In the genomic region with DNA sequence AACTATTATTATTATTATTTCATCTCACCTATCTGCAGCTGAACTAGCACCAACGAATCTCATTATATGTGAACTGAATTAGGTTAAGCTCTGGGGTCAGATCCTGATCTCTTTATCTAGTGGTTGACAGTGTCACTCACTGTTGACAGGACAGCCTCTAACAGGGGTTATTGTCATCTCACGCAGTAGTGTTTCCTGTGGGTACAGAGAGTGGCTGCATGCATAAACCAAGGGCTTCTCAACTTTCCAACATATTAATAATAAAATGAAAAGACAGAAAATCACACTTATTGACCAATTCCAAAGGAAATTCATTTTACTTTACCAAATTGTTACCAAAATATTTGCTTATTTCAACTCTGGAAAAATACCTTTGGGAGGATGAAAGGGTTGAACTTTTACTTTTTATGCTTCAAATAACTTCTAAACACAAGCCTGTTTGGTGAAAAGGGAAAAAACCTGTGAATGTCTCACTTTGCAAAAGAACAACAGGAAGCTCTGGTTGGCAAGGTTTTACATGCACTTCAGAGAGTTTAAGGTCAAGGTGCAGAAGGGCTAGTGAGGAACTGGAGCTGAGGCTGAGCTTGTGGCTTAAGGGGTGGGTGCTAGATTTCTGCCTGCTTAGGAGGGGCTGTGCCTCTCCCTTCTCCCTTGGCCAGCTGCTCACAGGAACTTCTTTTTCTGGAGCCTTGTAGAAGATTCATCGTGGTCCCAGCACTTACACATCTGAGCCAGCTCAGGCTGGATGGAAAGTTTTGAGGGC, we compare ENCODE assay signal across 11 cellular contexts.
DNase-seq lines count a peak whose midpoint lies in the region; ATAC-seq and TF ChIP-seq lines count a peak whose summit lies in the region.
"Had no signal": no experiment of that assay in that cellular context is flagged by ENCODE, and none has a peak within 500 bp of the region (broad histone marks: within the 10 kb centered on the region; RNA-seq: fewer than 3 reads in every experiment).

No MANE protein-coding gene starts in this region.

- H3K4me3 Mint-ChIP-seq in activated CD4-positive, alpha-beta T cell treated with anti-CD3 and anti-CD28 coated beads for 36 hours, result no peak overlapping the region
- H3K4me3 Mint-ChIP-seq in stimulated activated effector memory CD8-positive, alpha-beta T cell treated with anti-CD3 and anti-CD28 coated beads, Interleukin-12 subunit alpha, Interleukin-12 subunit beta, amount 100 ng/mL, for 72 hours, result peak overlapping the region; percentile 73

- no peaks in the 10 kb centered on the region for H3K9me3 Mint-ChIP-seq in activated CD4-positive, alpha-beta T cell treated with anti-CD3 and anti-CD28 coated beads for 36 hours (ENCODE audit: low read depth)
- H3K9me3 Mint-ChIP-seq in stimulated activated effector memory CD8-positive, alpha-beta T cell treated with anti-CD3 and anti-CD28 coated beads, Interleukin-12 subunit alpha, Interleukin-12 subunit beta, amount 100 ng/mL, for 72 hours, result no peaks in the 10 kb centered on the region

- ATAC-seq in activated CD4-positive, alpha-beta T cell treated with anti-CD3 and anti-CD28 coated beads for 36 hours, result peak; percentile 48
- ATAC-seq in stimulated activated effector memory CD8-positive, alpha-beta T cell treated with anti-CD3 and anti-CD28 coated beads, Interleukin-12 subunit alpha, Interleukin-12 subunit beta, amount 100 ng/mL, for 72 hours, result peak; percentile 82
- ATAC-seq in GM18868 (IDR thresholded peaks at IDR 0.05; ENCODE audit: unreplicated experiment), result no peak

- CTCF ChIA-PET in activated CD4-positive, alpha-beta T cell treated with anti-CD3 and anti-CD28 coated beads for 36 hours (lab: Charles Lee), result interaction anchor here (0.5 kb wide), 1 partner anchor 24 kb away, joined by 3 read pairs; no protein-coding TSS in a partner anchor

- no peak for TF ChIP-seq CTCF in coronary artery (IDR thresholded peaks at IDR 0.05)

- DNase-seq in activated CD4-positive, alpha-beta T cell treated with anti-CD3 and anti-CD28 coated beads for 36 hours, result no peak
- DNase-seq in activated CD4-positive, alpha-beta T cell treated with anti-CD3 and anti-CD28 coated beads for 1 hour, result no peak
- DNase-seq in OCI-M1 (lab: John Stamatoyannopoulos, UW) (peak; percentile 50), coronary artery (ENCODE audit: low spot score) (no peak), foreskin melanocyte (no peak)
- no peak for DNase-seq in stimulated activated effector memory CD8-positive, alpha-beta T cell treated with anti-CD3 and anti-CD28 coated beads, Interleukin-12 subunit alpha, Interleukin-12 subunit beta, amount 100 ng/mL, for 72 hours (ENCODE audit: low spot score in 2 of 2)
- no peak for DNase-seq in stimulated activated CD8-positive, alpha-beta memory T cell treated with anti-CD3 and anti-CD28 coated beads, Interleukin-4, amount 100 ng/mL, for 48 hours
- DNase-seq: 8988T, DMS153 had no signal

- H3K27me3 Mint-ChIP-seq in activated CD4-positive, alpha-beta T cell treated with anti-CD3 and anti-CD28 coated beads for 36 hours, result peaks cover 37% of the 10 kb centered on the region

- no peaks in the 10 kb centered on the region for H3K36me3 Mint-ChIP-seq in activated CD4-positive, alpha-beta T cell treated with anti-CD3 and anti-CD28 coated beads for 36 hours (ENCODE audit: low read depth)
- no peaks in the 10 kb centered on the region for H3K36me3 Mint-ChIP-seq in stimulated activated effector memory CD8-positive, alpha-beta T cell treated with anti-CD3 and anti-CD28 coated beads, Interleukin-12 subunit alpha, Interleukin-12 subunit beta, amount 100 ng/mL, for 72 hours

- no peak overlapping the region for H3K27ac Mint-ChIP-seq in activated CD4-positive, alpha-beta T cell treated with anti-CD3 and anti-CD28 coated beads for 36 hours
- H3K27ac Mint-ChIP-seq in stimulated activated effector memory CD8-positive, alpha-beta T cell treated with anti-CD3 and anti-CD28 coated beads, Interleukin-12 subunit alpha, Interleukin-12 subunit beta, amount 100 ng/mL, for 72 hours, result peak overlapping the region; percentile 86

- H3K27ac ChIP-seq in coronary artery, result peak overlapping the region; percentile 89 to 92
- H3K27ac ChIP-seq: VCaP had no signal

- peaks cover 6% of the 10 kb centered on the region for H3K4me1 Mint-ChIP-seq in activated CD4-positive, alpha-beta T cell treated with anti-CD3 and anti-CD28 coated beads for 36 hours
- peaks cover 70% of the 10 kb centered on the region for H3K4me1 Mint-ChIP-seq in stimulated activated effector memory CD8-positive, alpha-beta T cell treated with anti-CD3 and anti-CD28 coated beads, Interleukin-12 subunit alpha, Interleukin-12 subunit beta, amount 100 ng/mL, for 72 hours

- POLR2A ChIA-PET in activated CD4-positive, alpha-beta T cell treated with anti-CD3 and anti-CD28 coated beads for 36 hours (lab: Charles Lee), result no interaction called here

- intact Hi-C loops in activated CD4-positive, alpha-beta T cell treated with anti-CD3 and anti-CD28 coated beads for 36 hours (cut with DNase I, micrococcal nuclease), result loop anchor here (5.0 to 10.0 kb wide), 3 partner anchors 47 to 170 kb away; no protein-coding TSS in a partner anchor

- no peak overlapping the region for H3K4me3 ChIP-seq in coronary artery
